27 cellular contexts compared by ENCODE assay signal in the genomic region with DNA sequence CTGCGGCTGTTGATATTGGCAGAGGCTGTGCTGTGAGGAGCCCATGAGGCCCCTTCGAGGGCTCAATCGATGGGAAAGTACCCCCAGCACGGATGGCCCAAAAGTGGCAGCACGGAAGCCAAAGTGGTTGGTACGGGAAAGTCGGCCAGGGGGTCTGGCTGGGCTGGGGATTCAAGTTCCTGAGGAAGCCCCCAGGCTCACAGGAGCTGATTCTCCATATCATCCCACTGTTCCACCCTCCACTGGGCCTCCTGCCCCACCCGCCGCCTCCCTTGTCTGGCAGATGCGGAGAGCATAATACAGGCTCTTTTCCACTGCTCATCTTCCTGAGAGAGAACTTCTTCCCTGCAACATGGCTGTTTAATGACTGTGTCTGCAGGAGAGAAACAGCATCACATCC.
"Had no signal": no experiment of that assay in that cellular context is flagged by ENCODE, and none has a peak within 500 bp of the region (broad histone marks: within the 10 kb centered on the region; RNA-seq: fewer than 3 reads in every experiment).

No MANE protein-coding gene starts in this region.

- H3K36me3 ChIP-seq: ascending aorta, breast epithelium, cardiac muscle cell, colonic mucosa, esophagus squamous epithelium, gastroesophageal sphincter had no signal

- H3K9me3 ChIP-seq: ascending aorta, breast epithelium, colonic mucosa, esophagus squamous epithelium, gastroesophageal sphincter had no signal

- H3K4me3 Mint-ChIP-seq: activated CD4-positive, alpha-beta T cell treated with anti-CD3 and anti-CD28 coated beads for 36 hours; activated CD4-positive, alpha-beta T cell treated with anti-CD3 and anti-CD28 coated beads, Interleukin-2, amount 10 ng/mL, durations not matched to agents 7 days and 5 days; activated CD8-positive, alpha-beta T cell treated with anti-CD3 and anti-CD28 coated beads for 36 hours; activated naive CD4-positive, alpha-beta T cell treated with anti-CD3 and anti-CD28 coated beads for 36 hours; activated naive CD8-positive, alpha-beta T cell treated with anti-CD3 and anti-CD28 coated beads, Interleukin-2, amount 10 ng/mL, durations not matched to agents 7 days and 5 days; activated T-helper 1 cell treated with anti-CD3 and anti-CD28 coated beads, Interleukin-12 subunit alpha, Interleukin-12 subunit beta, Interleukin-2, Interleukin-4 antibody, amounts not matched to agents 30 ng/mL and 10 ng/mL and 1 ng/mL, durations not matched to agents 14 hours and 24 hours and 36 hours; brain had no signal

- H3K27ac Mint-ChIP-seq: activated CD4-positive, alpha-beta T cell treated with anti-CD3 and anti-CD28 coated beads for 36 hours; activated CD4-positive, alpha-beta T cell treated with anti-CD3 and anti-CD28 coated beads, Interleukin-2, amount 10 ng/mL, durations not matched to agents 7 days and 5 days; activated CD8-positive, alpha-beta T cell treated with anti-CD3 and anti-CD28 coated beads for 36 hours; activated naive CD4-positive, alpha-beta T cell treated with anti-CD3 and anti-CD28 coated beads for 36 hours; activated naive CD4-positive, alpha-beta T cell treated with anti-CD3 and anti-CD28 coated beads, Interleukin-2, amount 50 U/mL, for 72 hours; activated naive CD8-positive, alpha-beta T cell treated with anti-CD3 and anti-CD28 coated beads, Interleukin-2, amount 10 ng/mL, durations not matched to agents 7 days and 5 days; activated T-helper 1 cell treated with anti-CD3 and anti-CD28 coated beads, Interleukin-12 subunit alpha, Interleukin-12 subunit beta, Interleukin-2, Interleukin-4 antibody, amounts not matched to agents 30 ng/mL and 10 ng/mL and 1 ng/mL, durations not matched to agents 14 hours and 24 hours and 36 hours; activated T-helper 2 cell treated with anti-CD3 and anti-CD28 coated beads, Interferon-gamma antibody, Interleukin-2, Interleukin-4, amounts not matched to agents 10 μg/mL and 5 μg/mL and 100 μg/mL, durations not matched to agents 14 hours and 24 hours and 36 hours; brain had no signal

- H3K4me1 ChIP-seq: ascending aorta, breast epithelium, colonic mucosa, esophagus squamous epithelium had no signal

- DNase-seq: activated CD4-positive, alpha-beta T cell treated with anti-CD3 and anti-CD28 coated beads for 36 hours; activated CD4-positive, alpha-beta T cell treated with anti-CD3 and anti-CD28 coated beads, Interleukin-2, amount 10 ng/mL, durations not matched to agents 7 days and 5 days; activated CD4-positive, alpha-beta T cell treated with anti-CD3 and anti-CD28 coated beads, Interleukin-2, amount 50 U/mL, for 48 hours; activated CD4-positive, CD25-positive, alpha-beta regulatory T cell; activated CD4-positive, CD25-positive, alpha-beta regulatory T cell treated with anti-CD3 and anti-CD28 coated beads, Interleukin-2, amount 50 U/mL, for 72 hours; activated CD8-positive, alpha-beta T cell treated with anti-CD3 and anti-CD28 coated beads for 36 hours; activated effector memory CD4-positive, alpha-beta T cell treated with anti-CD3 and anti-CD28 coated beads, Interleukin-2, amount 50 U/mL, for 16 hours; activated naive CD4-positive, alpha-beta T cell treated with anti-CD3 and anti-CD28 coated beads for 36 hours; activated naive CD8-positive, alpha-beta T cell treated with anti-CD3 and anti-CD28 coated beads, Interleukin-2, amount 10 ng/mL, durations not matched to agents 7 days and 5 days; activated T-cell treated with anti-CD3 and anti-CD28 coated beads, Interleukin-2, amount 50 U/mL, for 1 hour; activated T-cell treated with anti-CD3 and anti-CD28 coated beads, Interleukin-2, amount 50 U/mL, for 48 hours; central memory CD4-positive, alpha-beta T cell; cerebellar nuclear complex; colonic mucosa; effector memory CD4-positive, alpha-beta T cell; erythroblast; esophagus squamous epithelium; foreskin melanocyte; T-helper 2 cell had no signal

- H3K27ac ChIP-seq: ascending aorta, breast epithelium, cardiac muscle cell, colonic mucosa, esophagus squamous epithelium, gastroesophageal sphincter had no signal

- ATAC-seq: activated CD4-positive, alpha-beta T cell treated with anti-CD3 and anti-CD28 coated beads for 36 hours; activated CD8-positive, alpha-beta T cell treated with anti-CD3 and anti-CD28 coated beads for 36 hours; activated naive CD4-positive, alpha-beta T cell treated with anti-CD3 and anti-CD28 coated beads, Interleukin-2, amount 50 U/mL, for 72 hours; gastroesophageal sphincter had no signal

- H3K27me3 Mint-ChIP-seq: activated CD4-positive, alpha-beta T cell treated with anti-CD3 and anti-CD28 coated beads for 36 hours; activated CD4-positive, alpha-beta T cell treated with anti-CD3 and anti-CD28 coated beads, Interleukin-2, amount 10 ng/mL, durations not matched to agents 7 days and 5 days; activated CD8-positive, alpha-beta T cell treated with anti-CD3 and anti-CD28 coated beads for 36 hours; activated naive CD8-positive, alpha-beta T cell treated with anti-CD3 and anti-CD28 coated beads, Interleukin-2, amount 10 ng/mL, durations not matched to agents 7 days and 5 days; brain had no signal

- H3K27me3 ChIP-seq: ascending aorta, breast epithelium, cardiac muscle cell, colonic mucosa, esophagus squamous epithelium, gastroesophageal sphincter had no signal

- H3K9me3 Mint-ChIP-seq: activated CD4-positive, alpha-beta T cell treated with anti-CD3 and anti-CD28 coated beads, Interleukin-2, amount 10 ng/mL, durations not matched to agents 7 days and 5 days; activated CD8-positive, alpha-beta T cell treated with anti-CD3 and anti-CD28 coated beads for 36 hours; activated naive CD4-positive, alpha-beta T cell treated with anti-CD3 and anti-CD28 coated beads for 36 hours; activated naive CD4-positive, alpha-beta T cell treated with anti-CD3 and anti-CD28 coated beads, Interleukin-2, amount 50 U/mL, for 72 hours; activated naive CD8-positive, alpha-beta T cell treated with anti-CD3 and anti-CD28 coated beads, Interleukin-2, amount 10 ng/mL, durations not matched to agents 7 days and 5 days; activated T-helper 1 cell treated with anti-CD3 and anti-CD28 coated beads, Interleukin-12 subunit alpha, Interleukin-12 subunit beta, Interleukin-2, Interleukin-4 antibody, amounts not matched to agents 30 ng/mL and 10 ng/mL and 1 ng/mL, durations not matched to agents 14 hours and 24 hours and 36 hours; activated T-helper 2 cell treated with anti-CD3 and anti-CD28 coated beads, Interferon-gamma antibody, Interleukin-2, Interleukin-4, amounts not matched to agents 10 μg/mL and 5 μg/mL and 100 μg/mL, durations not matched to agents 14 hours and 24 hours and 36 hours; brain had no signal

- H3K36me3 Mint-ChIP-seq: activated naive CD4-positive, alpha-beta T cell treated with anti-CD3 and anti-CD28 coated beads, Interleukin-2, amount 50 U/mL, for 72 hours; activated naive CD8-positive, alpha-beta T cell treated with anti-CD3 and anti-CD28 coated beads, Interleukin-2, amount 10 ng/mL, durations not matched to agents 7 days and 5 days; brain had no signal

- H3K4me3 ChIP-seq: ascending aorta, breast epithelium, cardiac muscle cell, colonic mucosa, esophagus squamous epithelium, gastroesophageal sphincter had no signal

- H3K4me1 Mint-ChIP-seq: activated CD4-positive, alpha-beta T cell treated with anti-CD3 and anti-CD28 coated beads for 36 hours; activated CD4-positive, alpha-beta T cell treated with anti-CD3 and anti-CD28 coated beads, Interleukin-2, amount 10 ng/mL, durations not matched to agents 7 days and 5 days; activated naive CD8-positive, alpha-beta T cell treated with anti-CD3 and anti-CD28 coated beads, Interleukin-2, amount 10 ng/mL, durations not matched to agents 7 days and 5 days had no signal
